In genomic region chr7:112765105-112765504, GRCh38 we compare ENCODE assay signal across 17 cellular contexts.
"Had no signal": no experiment of that assay in that cellular context is flagged by ENCODE, and none has a peak within 500 bp of the region (broad histone marks: within the 10 kb centered on the region; RNA-seq: fewer than 3 reads in every experiment).

No MANE protein-coding gene starts in this region.

- H3K27ac Mint-ChIP-seq: activated naive CD8-positive, alpha-beta T cell; memory B cell; neural progenitor cell had no signal

- DNase-seq: activated CD4-positive, alpha-beta T cell treated with anti-CD3 and anti-CD28 coated beads, Interleukin-2, amount 50 U/mL, for 1 hour; activated CD4-positive, CD25-positive, alpha-beta regulatory T cell treated with anti-CD3 and anti-CD28 coated beads, Interleukin-2, amount 50 U/mL, for 72 hours; activated gamma-delta T cell treated with Interleukin-2 at 50 U/mL for 16 hours; dermis blood vessel endothelial cell; effector memory CD4-positive, alpha-beta T cell; esophagus squamous epithelium; heart right ventricle; stimulated activated CD4-positive, alpha-beta T cell treated with anti-CD3 and anti-CD28 coated beads, Interleukin-12 subunit alpha, Interleukin-12 subunit beta, amount 100 ng/mL, for 4 hours; stimulated activated CD4-positive, alpha-beta T cell treated with anti-CD3 and anti-CD28 coated beads, Interleukin-1b, Interleukin-23, amount 100 ng/mL, for 48 hours; stimulated activated CD8-positive, alpha-beta memory T cell treated with anti-CD3 and anti-CD28 coated beads, Interleukin-4, amount 100 ng/mL, for 48 hours; stimulated activated naive CD4-positive, alpha-beta T cell; thyroid gland had no signal

- ATAC-seq: heart right ventricle had no signal

- H3K27ac ChIP-seq: esophagus squamous epithelium, heart right ventricle, neural progenitor cell, prostate gland, right atrium auricular region, thyroid gland had no signal

- H3K4me1 ChIP-seq: neural progenitor cell, prostate gland, right atrium auricular region had no signal

- H3K9me3 ChIP-seq: esophagus squamous epithelium, heart right ventricle, prostate gland, right atrium auricular region, thyroid gland had no signal

- H3K4me1 Mint-ChIP-seq: neural progenitor cell had no signal

- H2AFZ ChIP-seq: neural progenitor cell had no signal

- H3K27me3 Mint-ChIP-seq: activated naive CD8-positive, alpha-beta T cell; memory B cell had no signal

- H3K9ac ChIP-seq: neural progenitor cell had no signal

- H3K4me3 ChIP-seq: esophagus squamous epithelium, heart right ventricle, neural progenitor cell, prostate gland, right atrium auricular region, thyroid gland had no signal

- H3K4me3 Mint-ChIP-seq: activated naive CD8-positive, alpha-beta T cell; memory B cell; neural progenitor cell had no signal

- H3K4me2 ChIP-seq: neural progenitor cell had no signal

- H3K9me3 Mint-ChIP-seq: memory B cell, neural progenitor cell had no signal

- H3K27me3 ChIP-seq: esophagus squamous epithelium, heart right ventricle, neural progenitor cell, right atrium auricular region, thyroid gland had no signal

- H3K36me3 ChIP-seq: neural progenitor cell, prostate gland, right atrium auricular region, thyroid gland had no signal
